Comparison of ENCODE assay signal across 27 cellular contexts in genomic region chr7:101553018-101553770, GRCh38.
DNase-seq lines count a peak whose midpoint lies in the region; ATAC-seq and TF ChIP-seq lines count a peak whose summit lies in the region.
"Had no signal": no experiment of that assay in that cellular context is flagged by ENCODE, and none has a peak within 500 bp of the region (broad histone marks: within the 10 kb centered on the region; RNA-seq: fewer than 3 reads in every experiment).

No MANE protein-coding gene starts in this region.

- no peaks in the 10 kb centered on the region for H3K9me3 Mint-ChIP-seq in activated T-cell treated with anti-CD3 and anti-CD28 coated beads, Interleukin-2, amount 50 U/mL, for 24 hours
- no peaks in the 10 kb centered on the region for H3K9me3 Mint-ChIP-seq in activated T-cell treated with anti-CD3 and anti-CD28 coated beads, Interleukin-2, amount 50 U/mL, for 72 hours
- H3K9me3 Mint-ChIP-seq in type B pancreatic cell, result no peaks in the 10 kb centered on the region
- H3K9me3 Mint-ChIP-seq: activated CD4-positive, alpha-beta memory T cell treated with anti-CD3 and anti-CD28 coated beads for 36 hours; neural progenitor cell; stimulated activated effector memory CD8-positive, alpha-beta T cell treated with anti-CD3 and anti-CD28 coated beads, Interleukin-12 subunit alpha, Interleukin-12 subunit beta, amount 100 ng/mL, for 72 hours had no signal

- no peak overlapping the region for H3K27ac ChIP-seq in lower lobe of right lung
- H3K27ac ChIP-seq: neural progenitor cell, skin epidermis, thoracic aorta had no signal

- no peak overlapping the region for H3K4me3 ChIP-seq in H7 (ENCODE audit: insufficient read depth, low read depth, low read length)
- H3K4me3 ChIP-seq in lower lobe of right lung, result no peak overlapping the region
- H3K4me3 ChIP-seq: neural progenitor cell, skin epidermis, thoracic aorta had no signal

- H3K9me3 ChIP-seq in lower lobe of right lung, result no peaks in the 10 kb centered on the region
- H3K9me3 ChIP-seq: thoracic aorta had no signal

- no peaks in the 10 kb centered on the region for H3K4me1 Mint-ChIP-seq in activated T-cell treated with anti-CD3 and anti-CD28 coated beads, Interleukin-2, amount 50 U/mL, for 24 hours (ENCODE audit: low read depth)
- no peaks in the 10 kb centered on the region for H3K4me1 Mint-ChIP-seq in activated T-cell treated with anti-CD3 and anti-CD28 coated beads, Interleukin-2, amount 50 U/mL, for 72 hours (ENCODE audit: low read depth)
- H3K4me1 Mint-ChIP-seq in type B pancreatic cell (ENCODE audit: unreplicated experiment), result no peaks in the 10 kb centered on the region

- H3K27ac Mint-ChIP-seq in activated T-cell treated with anti-CD3 and anti-CD28 coated beads, Interleukin-2, amount 50 U/mL, for 24 hours, result no peak overlapping the region
- H3K27ac Mint-ChIP-seq in activated T-cell treated with anti-CD3 and anti-CD28 coated beads, Interleukin-2, amount 50 U/mL, for 72 hours, result no peak overlapping the region
- H3K27ac Mint-ChIP-seq in type B pancreatic cell, result no peak overlapping the region
- H3K27ac Mint-ChIP-seq: activated CD4-positive, alpha-beta memory T cell treated with anti-CD3 and anti-CD28 coated beads for 36 hours; activated naive CD8-positive, alpha-beta T cell; neural progenitor cell; stimulated activated effector memory CD8-positive, alpha-beta T cell treated with anti-CD3 and anti-CD28 coated beads, Interleukin-12 subunit alpha, Interleukin-12 subunit beta, amount 100 ng/mL, for 72 hours had no signal

- no peaks in the 10 kb centered on the region for H3K27me3 ChIP-seq in H7 (ENCODE audit: control insufficient read depth, insufficient read depth, low read length)
- H3K27me3 ChIP-seq in lower lobe of right lung (ENCODE audit: low read depth), result no peaks in the 10 kb centered on the region
- H3K27me3 ChIP-seq: neural progenitor cell had no signal

- H3K36me3 ChIP-seq in H7 (replicated peaks; ENCODE audit: control insufficient read depth, insufficient read depth, low read length), result peaks cover 1% of the 10 kb centered on the region
- H3K36me3 ChIP-seq in lower lobe of right lung, result no peaks in the 10 kb centered on the region
- H3K36me3 ChIP-seq: neural progenitor cell, thoracic aorta had no signal

- TF ChIP-seq CTCF in type B pancreatic cell (conservative IDR thresholded peaks at IDR 0.05) (no peak), lower lobe of right lung (IDR thresholded peaks at IDR 0.05) (no peak)

- peak; percentile 7 for DNase-seq in activated T-cell treated with anti-CD3 and anti-CD28 coated beads, Interleukin-2, amount 50 U/mL, for 24 hours
- no peak for DNase-seq in activated T-cell treated with anti-CD3 and anti-CD28 coated beads, Interleukin-2, amount 50 U/mL, for 72 hours
- peak; percentile 56 for DNase-seq in H7
- DNase-seq in islet precursor cell, result peak; percentile 41
- DNase-seq in type B pancreatic cell (ENCODE audit: extremely low spot score, unreplicated experiment), result peak; percentile 65
- DNase-seq in NCI-H1436 treated with DMSO at 0.1 percent for 48 hours (lab: John Stamatoyannopoulos, UW), result no peak
- no peak for DNase-seq in lower lobe of right lung
- no peak for DNase-seq in HCEC 1CT
- DNase-seq: activated CD4-positive, alpha-beta memory T cell treated with anti-CD3 and anti-CD28 coated beads for 36 hours; Calu3; effector CD8-positive, alpha-beta T cell; EL; foreskin melanocyte; GOT3; hippocampal formation; KG1; NCI-H146; NCI-H526; RPMI8226; stimulated activated CD4-positive, alpha-beta T cell treated with anti-CD3 and anti-CD28 coated beads, Interleukin-2, amount 100 ng/mL, for 24 hours; T-helper 9 cell had no signal

- no peaks in the 10 kb centered on the region for H3K4me1 ChIP-seq in lower lobe of right lung
- H3K4me1 ChIP-seq: neural progenitor cell had no signal

- intact Hi-C loops in lower lobe of right lung (cut with DNase I), result no loop called here

- H3K36me3 Mint-ChIP-seq in activated T-cell treated with anti-CD3 and anti-CD28 coated beads, Interleukin-2, amount 50 U/mL, for 24 hours (ENCODE audit: low read depth), result no peaks in the 10 kb centered on the region
- H3K36me3 Mint-ChIP-seq in activated T-cell treated with anti-CD3 and anti-CD28 coated beads, Interleukin-2, amount 50 U/mL, for 72 hours (ENCODE audit: insufficient read depth in 2 of 2), result no peaks in the 10 kb centered on the region
- peaks cover 7% of the 10 kb centered on the region for H3K36me3 Mint-ChIP-seq in type B pancreatic cell
- H3K36me3 Mint-ChIP-seq: activated CD4-positive, alpha-beta memory T cell treated with anti-CD3 and anti-CD28 coated beads for 36 hours; activated naive CD8-positive, alpha-beta T cell; stimulated activated effector memory CD8-positive, alpha-beta T cell treated with anti-CD3 and anti-CD28 coated beads, Interleukin-12 subunit alpha, Interleukin-12 subunit beta, amount 100 ng/mL, for 72 hours had no signal

- ATAC-seq in activated T-cell treated with anti-CD3 and anti-CD28 coated beads, Interleukin-2, amount 50 U/mL, for 72 hours (replicated peaks in 1 of 2), result no peak
- ATAC-seq in lower lobe of right lung, result no peak
- ATAC-seq: esophagus mucosa; stimulated activated effector memory CD8-positive, alpha-beta T cell treated with anti-CD3 and anti-CD28 coated beads, Interleukin-12 subunit alpha, Interleukin-12 subunit beta, amount 100 ng/mL, for 72 hours had no signal

- no peak overlapping the region for H3K4me3 Mint-ChIP-seq in activated T-cell treated with anti-CD3 and anti-CD28 coated beads, Interleukin-2, amount 50 U/mL, for 24 hours
- H3K4me3 Mint-ChIP-seq in activated T-cell treated with anti-CD3 and anti-CD28 coated beads, Interleukin-2, amount 50 U/mL, for 72 hours, result no peak overlapping the region
- no peak overlapping the region for H3K4me3 Mint-ChIP-seq in type B pancreatic cell
- H3K4me3 Mint-ChIP-seq: activated CD4-positive, alpha-beta memory T cell treated with anti-CD3 and anti-CD28 coated beads for 36 hours; activated naive CD8-positive, alpha-beta T cell; neural progenitor cell; stimulated activated effector memory CD8-positive, alpha-beta T cell treated with anti-CD3 and anti-CD28 coated beads, Interleukin-12 subunit alpha, Interleukin-12 subunit beta, amount 100 ng/mL, for 72 hours had no signal

- peaks cover 8% of the 10 kb centered on the region for H3K27me3 Mint-ChIP-seq in activated T-cell treated with anti-CD3 and anti-CD28 coated beads, Interleukin-2, amount 50 U/mL, for 24 hours
- no peaks in the 10 kb centered on the region for H3K27me3 Mint-ChIP-seq in activated T-cell treated with anti-CD3 and anti-CD28 coated beads, Interleukin-2, amount 50 U/mL, for 72 hours (ENCODE audit: low read depth)
- H3K27me3 Mint-ChIP-seq in type B pancreatic cell, result no peaks in the 10 kb centered on the region

Comparison
In these comparisons a context has a peak if more than half of its experiments do, and no peak if none do; other contexts are left out.
1. DNase-seq: peak in activated T-cell treated with anti-CD3 and anti-CD28 coated beads, Interleukin-2, amount 50 U/mL, for 24 hours (single experiment), H7 (single experiment), islet precursor cell (single experiment) and type B pancreatic cell (single experiment); none in activated T-cell treated with anti-CD3 and anti-CD28 coated beads, Interleukin-2, amount 50 U/mL, for 72 hours (0 of 2), NCI-H1436 treated with DMSO at 0.1 percent for 48 hours (single experiment), lower lobe of right lung (single experiment) and HCEC 1CT (single experiment).